ENCODE assay signal across 35 cellular contexts in the genomic region with DNA sequence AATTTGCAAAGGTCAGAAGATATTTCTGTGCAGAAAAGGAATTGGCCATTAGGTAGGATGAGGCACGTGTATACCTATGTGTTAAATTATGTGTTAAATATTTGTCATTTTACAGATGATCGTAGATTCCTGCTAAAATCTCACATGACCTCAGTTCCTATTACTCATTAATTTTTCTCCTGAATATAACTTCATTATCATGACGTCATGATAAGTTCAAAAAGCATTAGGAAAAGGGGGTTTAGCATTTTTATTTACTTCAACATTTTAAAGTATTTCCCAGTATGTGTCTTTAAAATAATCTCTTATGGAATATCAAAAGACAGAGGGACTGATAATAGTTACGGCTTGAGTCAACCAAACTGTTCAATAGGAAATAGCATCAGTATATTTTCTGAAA.
"Had no signal": no experiment of that assay in that cellular context is flagged by ENCODE, and none has a peak within 500 bp of the region (broad histone marks: within the 10 kb centered on the region; RNA-seq: fewer than 3 reads in every experiment).

No MANE protein-coding gene starts in this region.

- H3K4me3 ChIP-seq: MG63 had no signal

- H3K27me3 ChIP-seq: MG63 had no signal

- DNase-seq: Karpas-422, Kasumi-1, MG63, MM.1S, MV-4-11, NCI-H1048, NCI-H1092, NCI-H1092 treated with DMSO at 0.1 percent for 48 hours, NCI-H1105, NCI-H1105 treated with DMSO at 0.1 percent for 48 hours, NCI-H1417, NCI-H1417 treated with DMSO at 0.1 percent for 48 hours, NCI-H1436, NCI-H1436 treated with DMSO at 0.1 percent for 48 hours, NCI-H146, NCI-H1694, NCI-H1694 treated with DMSO at 0.1 percent for 48 hours, NCI-H187, NCI-H187 treated with DMSO at 0.1 percent for 48 hours, NCI-H1930, NCI-H2029, NCI-H2029 treated with DMSO at 0.1 percent for 48 hours, NCI-H2081, NCI-H2081 treated with DMSO at 0.1 percent for 48 hours, NCI-H2107, NCI-H2171, NCI-H2171 treated with DMSO at 0.1 percent for 48 hours, NCI-H2227 treated with DMSO at 0.1 percent for 48 hours, NCI-H226, NCI-H345, NCI-H446, NCI-H510A, NCI-H510A treated with DMSO at 0.1 percent for 48 hours, NCI-H524, NCI-H524 treated with DMSO at 0.1 percent for 48 hours had no signal

- H3K36me3 ChIP-seq: MG63 had no signal

- H3K9me3 ChIP-seq: MG63 had no signal
